Comparison of ENCODE assay signal across 16 cellular contexts in genomic region chr21:34008618-34009017, GRCh38.
A peak's percentile ranks its signal among the peaks of the same experiment; 100 is the strongest.
DNase-seq lines count a peak whose midpoint lies in the region; ATAC-seq and TF ChIP-seq lines count a peak whose summit lies in the region.
"Had no signal": no experiment of that assay in that cellular context is flagged by ENCODE, and none has a peak within 500 bp of the region (broad histone marks: within the 10 kb centered on the region; RNA-seq: fewer than 3 reads in every experiment).

No MANE protein-coding gene starts in this region.

- no peaks in the 10 kb centered on the region for H3K27me3 ChIP-seq in right atrium auricular region
- no peaks in the 10 kb centered on the region for H3K27me3 ChIP-seq in breast epithelium
- H3K27me3 ChIP-seq: adrenal gland, pancreas, vagina had no signal

- H3K27me3 Mint-ChIP-seq in activated CD8-positive, alpha-beta T cell treated with anti-CD3 and anti-CD28 coated beads for 36 hours: no peaks in the 10 kb centered on the region
- H3K27me3 Mint-ChIP-seq in activated CD8-positive, alpha-beta T cell treated with anti-CD3 and anti-CD28 coated beads, Interleukin-2, amount 10 ng/mL, durations not matched to agents 7 days and 5 days (ENCODE audit: low read depth): no peaks in the 10 kb centered on the region

- H3K4me1 ChIP-seq in right atrium auricular region (peaks cover 0 to 11% of the 10 kb centered on the region in 2 donors), breast epithelium (no peaks in the 10 kb centered on the region)
- H3K4me1 ChIP-seq: adrenal gland, pancreas, vagina had no signal

- intact Hi-C loops in activated CD8-positive, alpha-beta T cell treated with anti-CD3 and anti-CD28 coated beads for 36 hours (cut with micrococcal nuclease): no loop called here
- intact Hi-C loops in breast epithelium (cut with DNase I; ENCODE audit: low total_unique reads): no loop called here

- no peak for TF ChIP-seq CTCF in activated CD8-positive, alpha-beta T cell treated with anti-CD3 and anti-CD28 coated beads for 36 hours (IDR thresholded peaks at IDR 0.05)
- no peak for TF ChIP-seq CTCF in fibroblast of the aortic adventitia (IDR thresholded peaks at IDR 0.05; ENCODE audit: insufficient read depth, low read length)
- TF ChIP-seq CTCF in right atrium auricular region (IDR thresholded peaks at IDR 0.05): no peak
- no peak for TF ChIP-seq CTCF in breast epithelium (IDR thresholded peaks at IDR 0.05)

- DNase-seq in activated CD8-positive, alpha-beta T cell treated with anti-CD3 and anti-CD28 coated beads for 36 hours: peak; percentile 74
- DNase-seq in activated CD8-positive, alpha-beta T cell treated with anti-CD3 and anti-CD28 coated beads, Interleukin-2, amount 10 ng/mL, durations not matched to agents 7 days and 5 days: no peak
- DNase-seq in activated CD4-positive, CD25-positive, alpha-beta regulatory T cell treated with anti-CD3 and anti-CD28 coated beads, Interleukin-2, amount 50 U/mL, for 72 hours: peak; percentile 48
- DNase-seq in fibroblast of the aortic adventitia (ENCODE audit: low read depth): peak; percentile 47
- DNase-seq in stimulated activated CD8-positive, alpha-beta memory T cell treated with anti-CD3 and anti-CD28 coated beads, Interleukin-4, amount 100 ng/mL, for 48 hours: peak; percentile 80
- DNase-seq in right atrium auricular region (ENCODE audit: low spot score): no peak
- no peak for DNase-seq in breast epithelium (ENCODE audit: low spot score in 2 of 2)
- no peak for DNase-seq in HuH-7 (ENCODE audit: low spot score)
- DNase-seq: adrenal gland, NCI-H187 treated with DMSO at 0.1 percent for 48 hours, NCI-H69, pancreas, WERI-Rb-1 had no signal

- H3K27ac Mint-ChIP-seq in activated CD8-positive, alpha-beta T cell treated with anti-CD3 and anti-CD28 coated beads for 36 hours: no peak overlapping the region
- H3K27ac Mint-ChIP-seq in activated CD8-positive, alpha-beta T cell treated with anti-CD3 and anti-CD28 coated beads, Interleukin-2, amount 10 ng/mL, durations not matched to agents 7 days and 5 days: no peak overlapping the region

- H3K9me3 ChIP-seq in right atrium auricular region (peaks cover 0 to 23% of the 10 kb centered on the region in 2 donors), breast epithelium (peaks cover under 1 to 6% of the 10 kb centered on the region in 2 donors)
- H3K9me3 ChIP-seq: adrenal gland, pancreas, vagina had no signal

- peak; percentile 85 for ATAC-seq in activated CD8-positive, alpha-beta T cell treated with anti-CD3 and anti-CD28 coated beads for 36 hours
- no peak for ATAC-seq in activated CD8-positive, alpha-beta T cell treated with anti-CD3 and anti-CD28 coated beads, Interleukin-2, amount 10 ng/mL, durations not matched to agents 7 days and 5 days
- ATAC-seq: GM12878, pancreas had no signal

- H3K27ac ChIP-seq in right atrium auricular region (no peak overlapping the region), breast epithelium (no peak overlapping the region)
- H3K27ac ChIP-seq: adrenal gland, pancreas, skin epidermis, vagina, WERI-Rb-1 had no signal

- H3K36me3 ChIP-seq in right atrium auricular region: no peaks in the 10 kb centered on the region
- H3K36me3 ChIP-seq in breast epithelium: no peaks in the 10 kb centered on the region
- H3K36me3 ChIP-seq: adrenal gland, pancreas, vagina, WERI-Rb-1 had no signal

- CTCF ChIA-PET in activated CD8-positive, alpha-beta T cell treated with anti-CD3 and anti-CD28 coated beads for 36 hours (lab: Charles Lee): interaction anchor here (0.6 to 1.4 kb wide), 2 partner anchors 84 kb away, joined by 3 to 9 read pairs; no protein-coding TSS in a partner anchor
- CTCF ChIA-PET in activated CD8-positive, alpha-beta T cell treated with anti-CD3 and anti-CD28 coated beads, Interleukin-2, amount 10 ng/mL, durations not matched to agents 7 days and 5 days (lab: Charles Lee): no interaction called here

- no peak for TF ChIP-seq POLR2A in breast epithelium (IDR thresholded peaks at IDR 0.05)

- H3K4me3 ChIP-seq in fibroblast of the aortic adventitia (ENCODE audit: low read depth, low read length): no peak overlapping the region
- H3K4me3 ChIP-seq in right atrium auricular region: no peak overlapping the region
- no peak overlapping the region for H3K4me3 ChIP-seq in breast epithelium
- H3K4me3 ChIP-seq: adrenal gland, GM12878, pancreas, skin epidermis, vagina had no signal

- no peak overlapping the region for H3K4me3 Mint-ChIP-seq in activated CD8-positive, alpha-beta T cell treated with anti-CD3 and anti-CD28 coated beads for 36 hours
- H3K4me3 Mint-ChIP-seq in activated CD8-positive, alpha-beta T cell treated with anti-CD3 and anti-CD28 coated beads, Interleukin-2, amount 10 ng/mL, durations not matched to agents 7 days and 5 days: no peak overlapping the region

- POLR2A ChIA-PET in activated CD8-positive, alpha-beta T cell treated with anti-CD3 and anti-CD28 coated beads for 36 hours (lab: Charles Lee): interaction anchor here (0.7 to 1.2 kb wide), 2 partner anchors 9 to 31 kb away, joined by 3 read pairs; no protein-coding TSS in a partner anchor
- POLR2A ChIA-PET in activated CD8-positive, alpha-beta T cell treated with anti-CD3 and anti-CD28 coated beads, Interleukin-2, amount 10 ng/mL, durations not matched to agents 7 days and 5 days (lab: Charles Lee): no interaction called here

- peaks cover 6% of the 10 kb centered on the region for H3K36me3 Mint-ChIP-seq in activated CD8-positive, alpha-beta T cell treated with anti-CD3 and anti-CD28 coated beads for 36 hours (ENCODE audit: low read depth)
- peaks cover 26% of the 10 kb centered on the region for H3K36me3 Mint-ChIP-seq in activated CD8-positive, alpha-beta T cell treated with anti-CD3 and anti-CD28 coated beads, Interleukin-2, amount 10 ng/mL, durations not matched to agents 7 days and 5 days (ENCODE audit: low read depth)

- H3K4me1 Mint-ChIP-seq in activated CD8-positive, alpha-beta T cell treated with anti-CD3 and anti-CD28 coated beads for 36 hours (ENCODE audit: low read depth): peaks cover 12% of the 10 kb centered on the region
- H3K4me1 Mint-ChIP-seq in activated CD8-positive, alpha-beta T cell treated with anti-CD3 and anti-CD28 coated beads, Interleukin-2, amount 10 ng/mL, durations not matched to agents 7 days and 5 days (ENCODE audit: low read depth): peaks cover 13% of the 10 kb centered on the region

- H3K9me3 Mint-ChIP-seq in activated CD8-positive, alpha-beta T cell treated with anti-CD3 and anti-CD28 coated beads for 36 hours: peaks cover 16% of the 10 kb centered on the region
- peaks cover 32% of the 10 kb centered on the region for H3K9me3 Mint-ChIP-seq in activated CD8-positive, alpha-beta T cell treated with anti-CD3 and anti-CD28 coated beads, Interleukin-2, amount 10 ng/mL, durations not matched to agents 7 days and 5 days (ENCODE audit: insufficient read depth)

Comparison
In these comparisons a context has a peak if more than half of its experiments do, and no peak if none do; other contexts are left out.
1. DNase-seq: peak in activated CD8-positive, alpha-beta T cell treated with anti-CD3 and anti-CD28 coated beads for 36 hours (single experiment), activated CD4-positive, CD25-positive, alpha-beta regulatory T cell treated with anti-CD3 and anti-CD28 coated beads, Interleukin-2, amount 50 U/mL, for 72 hours (single experiment), fibroblast of the aortic adventitia (single experiment) and stimulated activated CD8-positive, alpha-beta memory T cell treated with anti-CD3 and anti-CD28 coated beads, Interleukin-4, amount 100 ng/mL, for 48 hours (single experiment); none in activated CD8-positive, alpha-beta T cell treated with anti-CD3 and anti-CD28 coated beads, Interleukin-2, amount 10 ng/mL, durations not matched to agents 7 days and 5 days (single experiment), right atrium auricular region (single experiment), breast epithelium (0 of 2) and HuH-7 (single experiment).